Comparison of ENCODE assay signal across 9 cellular contexts in the genomic region with DNA sequence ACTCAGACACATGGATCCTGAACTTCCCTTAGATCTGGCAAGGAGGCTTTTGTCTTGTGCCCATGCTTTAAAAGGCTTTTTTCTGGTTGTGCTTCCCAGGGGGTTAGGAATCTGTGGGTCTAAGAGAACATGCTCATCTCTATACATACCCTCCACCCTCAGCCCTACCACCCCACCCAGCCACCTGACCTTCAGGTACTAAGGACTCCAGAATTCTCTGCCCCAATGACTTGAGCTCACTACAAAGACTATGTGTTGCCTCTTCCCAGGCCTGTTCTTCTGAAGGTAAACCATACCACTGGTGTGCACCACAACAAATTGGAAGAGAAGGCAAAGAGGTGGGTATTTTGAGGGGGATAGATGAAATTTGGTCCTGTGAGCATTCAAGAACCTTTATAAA.
"Had no signal": no experiment of that assay in that cellular context is flagged by ENCODE, and none has a peak within 500 bp of the region (broad histone marks: within the 10 kb centered on the region; RNA-seq: fewer than 3 reads in every experiment).

No MANE protein-coding gene starts in this region.

- H3K4me3 ChIP-seq: GM23248, GM23338, HAP-1 had no signal

- H3K9ac ChIP-seq: GM23248 had no signal

- H3K4me2 ChIP-seq: GM23338 had no signal

- H3K9me3 Mint-ChIP-seq: GM23338, HFFc6 had no signal

- H3K27ac ChIP-seq: GM23248 had no signal

- H3K36me3 ChIP-seq: HAP-1 had no signal

- H3K4me3 Mint-ChIP-seq: GM23338, H9, HFFc6 had no signal

- ATAC-seq: GM23338, HCT116 had no signal

- DNase-seq: GM23248, GOT3, H7, H9, HCEC 1CT, HFFc6 had no signal

- H3K9me3 ChIP-seq: HAP-1 had no signal

- H2AFZ ChIP-seq: GM23248, GM23338 had no signal

- H3K27ac Mint-ChIP-seq: GM23338, HFFc6 had no signal
